Comparison of ENCODE assay signal across 24 cellular contexts in the genomic region with DNA sequence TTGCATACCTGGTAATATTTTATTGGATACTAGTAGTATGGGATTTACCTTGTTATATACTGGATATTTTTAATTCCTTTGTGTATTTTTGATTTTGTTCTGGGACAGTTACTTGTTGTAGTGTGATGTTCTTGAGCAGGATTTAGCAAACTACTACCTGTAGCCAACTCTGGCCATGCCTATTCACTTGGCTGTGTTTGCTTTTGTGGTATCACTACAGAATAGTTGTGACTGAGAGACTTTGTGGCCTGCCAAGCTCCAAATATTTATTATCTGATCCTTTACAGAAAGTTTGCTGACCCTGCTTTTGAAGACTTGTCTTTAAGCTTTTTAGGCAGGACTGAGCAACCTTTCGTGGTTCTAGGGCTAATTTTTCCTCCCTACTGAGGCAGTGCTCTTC. TPM values are rescaled to one million over a fixed set of nuclear protein-coding genes. Genes with fewer than 3 reads are reported as not detected.
DNase-seq lines count a peak whose midpoint lies in the region; ATAC-seq, FAIRE-seq and TF ChIP-seq lines count a peak whose summit lies in the region.
"Had no signal": no experiment of that assay in that cellular context is flagged by ENCODE, and none has a peak within 500 bp of the region (broad histone marks: within the 10 kb centered on the region; RNA-seq: fewer than 3 reads in every experiment).

No MANE protein-coding gene starts in this region.

- no peak overlapping the region for H3K9ac ChIP-seq in IMR-90 (ENCODE audit: low read depth, low read length)
- no peak overlapping the region for H3K9ac ChIP-seq in K562 (ENCODE audit: insufficient read depth in 1 of 2, low read depth in 2 of 2, low read length in 2 of 2)

- no peak overlapping the region for H2BK120ac ChIP-seq in IMR-90 (ENCODE audit: low read depth, low read length)

- peaks cover 17% of the 10 kb centered on the region for H3K4me1 Mint-ChIP-seq in activated CD4-positive, alpha-beta T cell treated with anti-CD3 and anti-CD28 coated beads, Interleukin-2, amount 10 ng/mL, durations not matched to agents 7 days and 5 days
- peaks cover 17% of the 10 kb centered on the region for H3K4me1 Mint-ChIP-seq in stimulated activated effector memory CD8-positive, alpha-beta T cell treated with anti-CD3 and anti-CD28 coated beads, Interleukin-12 subunit alpha, Interleukin-12 subunit beta, amount 100 ng/mL, for 72 hours
- H3K4me1 Mint-ChIP-seq in WTC11: no peaks in the 10 kb centered on the region

- WGBS in IMR-90 (ENCODE audit: extremely low coverage in 2 of 2, insufficient read length in 1 of 2), 2 experiments: no CpG with 5 or more reads among the region's 1 CpG
- WGBS in K562 (ENCODE audit: insufficient coverage, low coverage, missing lambda C conversion rate): 76% methylated on average over 1 of the region's 1 CpG

- H3K9me3 Mint-ChIP-seq in activated CD4-positive, alpha-beta T cell treated with anti-CD3 and anti-CD28 coated beads, Interleukin-2, amount 10 ng/mL, durations not matched to agents 7 days and 5 days: no peaks in the 10 kb centered on the region
- H3K9me3 Mint-ChIP-seq in stimulated activated effector memory CD8-positive, alpha-beta T cell treated with anti-CD3 and anti-CD28 coated beads, Interleukin-12 subunit alpha, Interleukin-12 subunit beta, amount 100 ng/mL, for 72 hours: no peaks in the 10 kb centered on the region
- no peaks in the 10 kb centered on the region for H3K9me3 Mint-ChIP-seq in WTC11
- H3K9me3 Mint-ChIP-seq: stimulated activated naive B cell treated with anti-CD40 and anti-IgM and Interleukin-4, amounts not matched to agents 10 μg/mL and 1 μg/mL and 100 μg/mL, for 72 hours had no signal

- no peak overlapping the region for H3K14ac ChIP-seq in IMR-90 (replicated peaks; ENCODE audit: low read depth, low read length)

- peak overlapping the region; percentile 57 for H3K27ac Mint-ChIP-seq in activated CD4-positive, alpha-beta T cell treated with anti-CD3 and anti-CD28 coated beads, Interleukin-2, amount 10 ng/mL, durations not matched to agents 7 days and 5 days
- peak overlapping the region; percentile 94 for H3K27ac Mint-ChIP-seq in stimulated activated effector memory CD8-positive, alpha-beta T cell treated with anti-CD3 and anti-CD28 coated beads, Interleukin-12 subunit alpha, Interleukin-12 subunit beta, amount 100 ng/mL, for 72 hours
- H3K27ac Mint-ChIP-seq in WTC11: no peak overlapping the region
- H3K27ac Mint-ChIP-seq: B cell had no signal

- no peaks in the 10 kb centered on the region for H3K27me3 Mint-ChIP-seq in activated CD4-positive, alpha-beta T cell treated with anti-CD3 and anti-CD28 coated beads, Interleukin-2, amount 10 ng/mL, durations not matched to agents 7 days and 5 days
- H3K27me3 Mint-ChIP-seq in WTC11 (ENCODE audit: low read depth): no peaks in the 10 kb centered on the region
- H3K27me3 Mint-ChIP-seq: activated naive CD8-positive, alpha-beta T cell; B cell; stimulated activated naive B cell treated with anti-CD40 and anti-IgM and Interleukin-4, amounts not matched to agents 10 μg/mL and 1 μg/mL and 100 μg/mL, for 72 hours had no signal

- peaks cover 4% of the 10 kb centered on the region for H3K36me3 Mint-ChIP-seq in activated CD4-positive, alpha-beta T cell treated with anti-CD3 and anti-CD28 coated beads, Interleukin-2, amount 10 ng/mL, durations not matched to agents 7 days and 5 days (ENCODE audit: low read depth)
- peaks cover 11% of the 10 kb centered on the region for H3K36me3 Mint-ChIP-seq in stimulated activated effector memory CD8-positive, alpha-beta T cell treated with anti-CD3 and anti-CD28 coated beads, Interleukin-12 subunit alpha, Interleukin-12 subunit beta, amount 100 ng/mL, for 72 hours
- H3K36me3 Mint-ChIP-seq in WTC11: no peaks in the 10 kb centered on the region
- H3K36me3 Mint-ChIP-seq: activated naive CD8-positive, alpha-beta T cell had no signal

- peak overlapping the region; percentile 37 for H2AK9ac ChIP-seq in IMR-90 (replicated peaks; ENCODE audit: low read depth, low read length, poor library complexity)

- H3K27me3 ChIP-seq in IMR-90 (ENCODE audit: control insufficient read depth, insufficient read depth, low read length) (no peaks in the 10 kb centered on the region), K562 (ENCODE audit: control insufficient read depth in 2 of 2, insufficient read depth in 2 of 2, low read length in 2 of 2) (no peaks in the 10 kb centered on the region)
- H3K27me3 ChIP-seq: body of pancreas, gastroesophageal sphincter, neutrophil, tibial nerve had no signal

- no peak overlapping the region for H2BK5ac ChIP-seq in IMR-90 (ENCODE audit: low read depth, low read length, poor library complexity, severe bottlenecking)

- H3K23ac ChIP-seq in IMR-90 (ENCODE audit: low read depth, low read length): no peak overlapping the region

- H3K4me3 Mint-ChIP-seq in activated CD4-positive, alpha-beta T cell treated with anti-CD3 and anti-CD28 coated beads, Interleukin-2, amount 10 ng/mL, durations not matched to agents 7 days and 5 days: no peak overlapping the region
- H3K4me3 Mint-ChIP-seq in stimulated activated effector memory CD8-positive, alpha-beta T cell treated with anti-CD3 and anti-CD28 coated beads, Interleukin-12 subunit alpha, Interleukin-12 subunit beta, amount 100 ng/mL, for 72 hours: peak overlapping the region; percentile 71
- H3K4me3 Mint-ChIP-seq in WTC11: no peak overlapping the region
- H3K4me3 Mint-ChIP-seq: B cell had no signal

- peaks cover 8 to 12% of the 10 kb centered on the region in 2 experiments for H3K79me1 ChIP-seq in IMR-90 (ENCODE audit: low read depth in 1 of 2, low read length in 2 of 2)

- H3K9me3 ChIP-seq in IMR-90 (ENCODE audit: control insufficient read depth, insufficient read depth, low read length) (no peaks in the 10 kb centered on the region), K562 (replicated peaks; ENCODE audit: control insufficient read depth, insufficient read depth, low read depth, low read length) (no peaks in the 10 kb centered on the region)
- H3K9me3 ChIP-seq: body of pancreas, gastroesophageal sphincter, neutrophil, psoas muscle, tibial nerve had no signal

- H2AFZ ChIP-seq in IMR-90 (replicated peaks; ENCODE audit: low read length, poor library complexity): no peak overlapping the region
- no peak overlapping the region for H2AFZ ChIP-seq in K562 (ENCODE audit: low read depth, low read length)

- DNase-seq in activated CD4-positive, alpha-beta T cell treated with anti-CD3 and anti-CD28 coated beads, Interleukin-2, amount 10 ng/mL, durations not matched to agents 7 days and 5 days: no peak
- DNase-seq in activated CD4-positive, alpha-beta T cell treated with anti-CD3 and anti-CD28 coated beads, Interleukin-2, amount 50 U/mL, for 48 hours: no peak
- DNase-seq in IMR-90 (no peak), K562 (ENCODE audit: extremely low read depth in 1 of 4, low spot score in 3 of 4) (no peak), WTC11 (ENCODE audit: low spot score) (no peak), KBM-7 (no peak)
- no peak for DNase-seq in stimulated activated effector memory CD8-positive, alpha-beta T cell treated with anti-CD3 and anti-CD28 coated beads, Interleukin-12 subunit alpha, Interleukin-12 subunit beta, amount 100 ng/mL, for 72 hours (ENCODE audit: low spot score in 2 of 2)
- DNase-seq in effector CD8-positive, alpha-beta T cell (lab: John Stamatoyannopoulos, UW): no peak
- DNase-seq: activated T-cell treated with anti-CD3 and anti-CD28 coated beads, Interleukin-2, amount 50 U/mL, for 48 hours; body of pancreas; effector CD4-positive, alpha-beta T cell; GOT3; NCI-H146; NCI-H526 treated with DMSO at 0.1 percent for 48 hours; psoas muscle; stimulated activated CD4-positive, alpha-beta T cell treated with anti-CD3 and anti-CD28 coated beads, Interleukin-2, amount 100 ng/mL, for 24 hours; stimulated activated naive B cell treated with anti-CD40 and anti-IgM and Interleukin-4, amounts not matched to agents 10 μg/mL and 1 μg/mL and 100 μg/mL, for 72 hours; WERI-Rb-1 had no signal

- no peak for ATAC-seq in IMR-90 (ENCODE audit: low read depth)
- ATAC-seq in K562: peak; percentile 21; the same call in 2 of the 3 replicates
- no peak for ATAC-seq in stimulated activated effector memory CD8-positive, alpha-beta T cell treated with anti-CD3 and anti-CD28 coated beads, Interleukin-12 subunit alpha, Interleukin-12 subunit beta, amount 100 ng/mL, for 72 hours
- no peak for ATAC-seq in WTC11
- ATAC-seq: body of pancreas; gastroesophageal sphincter; psoas muscle; stimulated activated naive B cell treated with anti-CD40 and anti-IgM and Interleukin-4, amounts not matched to agents 10 μg/mL and 1 μg/mL and 100 μg/mL, for 72 hours had no signal

- H2AK5ac ChIP-seq in IMR-90 (ENCODE audit: low read depth, low read length): no peak overlapping the region

- no peak for TF ChIP-seq EP300 in K562 (IDR thresholded peaks at IDR 0.05; ENCODE audit: low read length)

- no peak overlapping the region for H4K91ac ChIP-seq in IMR-90 (ENCODE audit: insufficient read depth, low read depth, low read length)

- no peak overlapping the region for H3K4ac ChIP-seq in IMR-90 (ENCODE audit: low read depth, low read length)

- BruUV-seq in IMR-90 (replicated peaks; lab: Mats Ljungman, UMichigan) (no TSS peak), K562 (replicated peaks; lab: Mats Ljungman, UMichigan) (no TSS peak)

- no peaks in the 10 kb centered on the region for H3K4me1 ChIP-seq in IMR-90 (ENCODE audit: control insufficient read depth, insufficient read depth, low read length)
- H3K4me1 ChIP-seq in K562 (replicated peaks in 1 of 2; ENCODE audit: control insufficient read depth in 2 of 2, insufficient read depth in 2 of 2, low read length in 2 of 2): no peaks in the 10 kb centered on the region
- H3K4me1 ChIP-seq: psoas muscle, tibial nerve had no signal

- TF ChIP-seq CTCF in IMR-90 (conservative IDR thresholded peaks at IDR 0.05; ENCODE audit: low read depth, low read length): no peak
- TF ChIP-seq CTCF in K562 (IDR thresholded peaks at IDR 0.05 in 2 of 3, conservative IDR thresholded peaks at IDR 0.05 in 1 of 3; ENCODE audit: insufficient read depth in 2 of 3, low read depth in 1 of 3, low read length in 3 of 3): no peak
- TF ChIP-seq CTCF in WTC11 (IDR thresholded peaks at IDR 0.05): no peak

- POLR2A ChIA-PET in activated CD4-positive, alpha-beta T cell treated with anti-CD3 and anti-CD28 coated beads, Interleukin-2, amount 10 ng/mL, durations not matched to agents 7 days and 5 days (lab: Charles Lee): no interaction called here
- POLR2A ChIA-PET in IMR-90 (lab: Charles Lee; ENCODE audit: unreplicated experiment) (no interaction called here), K562 (lab: Yijun Ruan, JAX) (interaction anchor here (0.9 kb wide), 1 partner anchor 18 kb away, joined by 4 read pairs; the partner anchor contains the start of gene ZCCHC4), WTC11 (lab: Charles Lee) (no interaction called here)

- H3K79me2 ChIP-seq in K562 (ENCODE audit: control insufficient read depth, insufficient read depth, low read length): 0 out of 3 replicates have a peak, but pooled peaks cover 4% of the 10 kb centered on the region

- H3K27ac ChIP-seq in IMR-90 (ENCODE audit: insufficient read depth, low read length): no peak overlapping the region
- H3K27ac ChIP-seq in K562 (ENCODE audit: extremely low read depth, low read depth, low read length): no peak overlapping the region
- H3K27ac ChIP-seq: body of pancreas, gastroesophageal sphincter, neutrophil, psoas muscle, tibial nerve, WERI-Rb-1 had no signal

- CTCF ChIA-PET in activated CD4-positive, alpha-beta T cell treated with anti-CD3 and anti-CD28 coated beads, Interleukin-2, amount 10 ng/mL, durations not matched to agents 7 days and 5 days (lab: Charles Lee): interaction anchor here (1.4 to 4.4 kb wide), 4 partner anchors 11 to 1000 kb away, joined by 3 to 63 read pairs (median 4); partner anchors contain the start of gene ZCCHC4
- CTCF ChIA-PET in IMR-90 (lab: Yijun Ruan, JAX) (no interaction called here), K562 (lab: Yijun Ruan, JAX; ENCODE audit: low intra/inter-chr PET ratio) (no interaction called here), WTC11 (lab: Charles Lee) (interaction anchor here (0.6 to 2.5 kb wide), 4 partner anchors 12 to 69 kb away, joined by 3 to 13 read pairs (median 6); partner anchors contain the start of gene ZCCHC4)

- H3K36me3 ChIP-seq in IMR-90 (ENCODE audit: control insufficient read depth, insufficient read depth, low read length) (no peaks in the 10 kb centered on the region), K562 (ENCODE audit: control insufficient read depth, insufficient read depth, low read length) (peaks cover 11% of the 10 kb centered on the region; the same call in 1 of the 3 replicates)
- H3K36me3 ChIP-seq: neutrophil, WERI-Rb-1 had no signal

- H4K5ac ChIP-seq in IMR-90 (ENCODE audit: low read depth, low read length): no peak overlapping the region

- dilution Hi-C loops in IMR-90 (cut with HindIII; ENCODE audit: low sequenced_read_pairs, unreplicated experiment): no loop called here

- in situ Hi-C loops in IMR-90 (cut with MboI; ENCODE audit: low sequenced_read_pairs): no loop called here
- in situ Hi-C loops in K562 (cut with MboI): no loop called here
- in situ Hi-C loops in KBM-7 (cut with MboI; ENCODE audit: low pct_unique_long_range_greater_than_20kb, low sequenced_read_pairs): no loop called here

- no peak for FAIRE-seq in K562 (lab: Jason Lieb, UNC)

- no peak overlapping the region for H3K56ac ChIP-seq in IMR-90 (ENCODE audit: extremely low read depth, insufficient read depth, low read length)

- H4K20me1 ChIP-seq in IMR-90 (ENCODE audit: insufficient read depth, low read length): no peaks in the 10 kb centered on the region
- H4K20me1 ChIP-seq in K562 (replicated peaks; ENCODE audit: control insufficient read depth, insufficient read depth, low read length): no peaks in the 10 kb centered on the region

- no peaks in the 10 kb centered on the region for H3K9me1 ChIP-seq in IMR-90 (ENCODE audit: insufficient read depth, low read length)
- no peaks in the 10 kb centered on the region for H3K9me1 ChIP-seq in K562 (ENCODE audit: control insufficient read depth, insufficient read depth, low read length)

- no peak overlapping the region for H3K18ac ChIP-seq in IMR-90 (ENCODE audit: low read depth, low read length)

- H4K8ac ChIP-seq in IMR-90 (ENCODE audit: low read depth in 2 of 2, low read length in 2 of 2): no peak overlapping the region

- H2BK20ac ChIP-seq in IMR-90 (ENCODE audit: low read depth, low read length): no peak overlapping the region

- no peak overlapping the region for H3K4me3 ChIP-seq in IMR-90 (ENCODE audit: insufficient read depth, low read depth, low read length)
- no peak overlapping the region for H3K4me3 ChIP-seq in K562
- H3K4me3 ChIP-seq: body of pancreas, psoas muscle, skin epidermis, tibial nerve had no signal

- TF ChIP-seq RAD21 in IMR-90 (IDR thresholded peaks at IDR 0.05; ENCODE audit: low read length): no peak
- TF ChIP-seq RAD21 in K562 (CRISPR knock-in tag; conservative IDR thresholded peaks at IDR 0.05 in 1 of 2, IDR thresholded peaks at IDR 0.05 in 1 of 2): no peak

- no peak overlapping the region for H2BK15ac ChIP-seq in IMR-90 (ENCODE audit: low read depth, low read length)

- no peak overlapping the region for H3K4me2 ChIP-seq in IMR-90 (ENCODE audit: low read depth, low read length)
- no peak overlapping the region for H3K4me2 ChIP-seq in K562 (ENCODE audit: insufficient read depth, low read length)

- intact Hi-C loops in IMR-90 (cut with micrococcal nuclease) (no loop called here), K562 (cut with micrococcal nuclease) (no loop called here)

- TF ChIP-seq POLR2A in IMR-90 (IDR thresholded peaks at IDR 0.05; ENCODE audit: low read depth, low read length) (no peak), K562 (conservative IDR thresholded peaks at IDR 0.05) (no peak)

RNA-seq across cellular contexts. Expression of gene ZCCHC4, which starts 17.8 kb away (rescaled TPM):
- 10 to 100 TPM; 10.3 to 10.8 TPM for total RNA-seq in activated CD4-positive, alpha-beta T cell treated with anti-CD3 and anti-CD28 coated beads, Interleukin-2, amount 10 ng/mL, durations not matched to agents 7 days and 5 days
- total RNA-seq in IMR-90 (2012; rRNA removed) (8.1 and 11.7 TPM in 2 replicates), K562 (2014; rRNA removed) (12.9 and 14.0 TPM in 2 replicates), K562 (2014; rRNA removed; fragmentation: Illumina TruSeq; extraction: Trizol) (20.5 and 21.3 TPM in 2 replicates), K562 (2015; rRNA removed; fragmentation: Illumina TruSeq; extraction: Trizol) (18.1 and 19.0 TPM in 2 replicates), K562 (2021) (13.6 and 14.3 TPM in 2 replicates), WTC11 (2021) (12.4 to 13.6 TPM (median 13.3 TPM) in 3 replicates)
- polyA plus RNA-seq in IMR-90 (2012; rRNA removed) (6.2 and 7.9 TPM in 2 replicates), K562 (2011; rRNA removed) (20.4 and 26.1 TPM in 2 replicates), K562 (2014; fragmentation: Illumina TruSeq; extraction: Trizol) (16.4 and 17.6 TPM in 2 replicates), K562 (2014; fragmentation: Nextera tagmentation; extraction: Ambion mirVana) (1 to 10 TPM; 5.3 to 7.9 TPM), K562 (2014; rRNA removed) (14.3 and 15.2 TPM in 2 replicates)
- polyA plus RNA-seq in IMR-90 (2012; cell fraction: cytosol; rRNA removed): 1.2 and 1.4 TPM in 2 replicates
- polyA plus RNA-seq in IMR-90 (2012; cell fraction: nucleus; rRNA removed; ENCODE audit: low replicate concordance): 5.7 and 30.6 TPM in 2 replicates
- total RNA-seq in K562 (2011; cell fraction: chromatin; rRNA removed; ENCODE audit: low replicate concordance): 29.2 and 64.5 TPM in 2 replicates
- 13.8 and 20.3 TPM in 2 replicates for total RNA-seq in K562 (2011; cell fraction: nucleolus; rRNA removed)
- 34.8 and 59.5 TPM in 2 replicates for total RNA-seq in K562 (2011; cell fraction: nucleoplasm; rRNA removed)
- 6.8 and 13.3 TPM in 2 replicates for polyA plus RNA-seq in K562 (2011; cell fraction: cytosol; rRNA removed)
- polyA plus RNA-seq in K562 (2011; cell fraction: nucleus; rRNA removed): 16.1 and 17.8 TPM in 2 replicates
- 8.6 and 9.2 TPM in 2 replicates for polyA plus RNA-seq in K562 (2012)
- 29.0 and 31.1 TPM in 2 replicates for polyA minus RNA-seq in K562 (2011; rRNA and poly(A)+ RNA removed)
- polyA minus RNA-seq in K562 (2011; cell fraction: cytosol; rRNA and poly(A)+ RNA removed): 11.5 and 12.4 TPM in 2 replicates
- polyA minus RNA-seq in K562 (2011; cell fraction: nucleus; rRNA and poly(A)+ RNA removed): 25.6 and 45.3 TPM in 2 replicates

RNA-seq across cellular contexts. Expression of gene ANAPC4, which starts 46.7 kb away (rescaled TPM):
- total RNA-seq in activated CD4-positive, alpha-beta T cell treated with anti-CD3 and anti-CD28 coated beads, Interleukin-2, amount 10 ng/mL, durations not matched to agents 7 days and 5 days: 10 to 100 TPM; 37.5 to 47.9 TPM
- total RNA-seq in IMR-90 (2012; rRNA removed) (18.3 and 23.3 TPM in 2 replicates), K562 (2014; rRNA removed) (22.0 and 24.8 TPM in 2 replicates), K562 (2014; rRNA removed; fragmentation: Illumina TruSeq; extraction: Trizol) (44.8 and 55.0 TPM in 2 replicates), K562 (2015; rRNA removed; fragmentation: Illumina TruSeq; extraction: Trizol) (38.5 and 45.3 TPM in 2 replicates), K562 (2021) (29.6 and 32.2 TPM in 2 replicates), WTC11 (2021) (33.4 to 40.5 TPM (median 35.6 TPM) in 3 replicates)
- polyA plus RNA-seq in IMR-90 (2012; rRNA removed) (9.6 and 12.4 TPM in 2 replicates), K562 (2011; rRNA removed) (33.2 and 42.8 TPM in 2 replicates), K562 (2014; fragmentation: Illumina TruSeq; extraction: Trizol) (39.2 and 47.0 TPM in 2 replicates), K562 (2014; fragmentation: Nextera tagmentation; extraction: Ambion mirVana) (10 to 100 TPM; 23.9 to 30.3 TPM), K562 (2014; rRNA removed) (29.0 and 31.9 TPM in 2 replicates)
- polyA plus RNA-seq in IMR-90 (2012; cell fraction: cytosol; rRNA removed): 0.98 and 1.3 TPM in 2 replicates
- polyA plus RNA-seq in IMR-90 (2012; cell fraction: nucleus; rRNA removed; ENCODE audit: low replicate concordance): 6.2 and 41.5 TPM in 2 replicates
- 45.0 and 132 TPM in 2 replicates for total RNA-seq in K562 (2011; cell fraction: chromatin; rRNA removed; ENCODE audit: low replicate concordance)
- 21.7 and 27.0 TPM in 2 replicates for total RNA-seq in K562 (2011; cell fraction: nucleolus; rRNA removed)
- 46.1 and 73.2 TPM in 2 replicates for total RNA-seq in K562 (2011; cell fraction: nucleoplasm; rRNA removed)
- polyA plus RNA-seq in K562 (2011; cell fraction: cytosol; rRNA removed): 3.7 and 9.3 TPM in 2 replicates
- 50.2 and 75.1 TPM in 2 replicates for polyA plus RNA-seq in K562 (2011; cell fraction: nucleus; rRNA removed)
- polyA plus RNA-seq in K562 (2012): 21.9 and 22.3 TPM in 2 replicates
- 33.4 and 40.3 TPM in 2 replicates for polyA minus RNA-seq in K562 (2011; rRNA and poly(A)+ RNA removed)
- polyA minus RNA-seq in K562 (2011; cell fraction: cytosol; rRNA and poly(A)+ RNA removed): 10.6 and 12.2 TPM in 2 replicates
- polyA minus RNA-seq in K562 (2011; cell fraction: nucleus; rRNA and poly(A)+ RNA removed): 26.8 and 41.8 TPM in 2 replicates

Comparison
In these comparisons a context has a peak if more than half of its experiments do, and no peak if none do; other contexts are left out.
1. CTCF ChIA-PET loops: an anchor here in activated CD4-positive, alpha-beta T cell treated with anti-CD3 and anti-CD28 coated beads, Interleukin-2, amount 10 ng/mL, durations not matched to agents 7 days and 5 days (1.4 to 4.4 kb wide) and WTC11 (0.6 to 2.5 kb wide); none called in IMR-90 and K562.